In the genomic region with DNA sequence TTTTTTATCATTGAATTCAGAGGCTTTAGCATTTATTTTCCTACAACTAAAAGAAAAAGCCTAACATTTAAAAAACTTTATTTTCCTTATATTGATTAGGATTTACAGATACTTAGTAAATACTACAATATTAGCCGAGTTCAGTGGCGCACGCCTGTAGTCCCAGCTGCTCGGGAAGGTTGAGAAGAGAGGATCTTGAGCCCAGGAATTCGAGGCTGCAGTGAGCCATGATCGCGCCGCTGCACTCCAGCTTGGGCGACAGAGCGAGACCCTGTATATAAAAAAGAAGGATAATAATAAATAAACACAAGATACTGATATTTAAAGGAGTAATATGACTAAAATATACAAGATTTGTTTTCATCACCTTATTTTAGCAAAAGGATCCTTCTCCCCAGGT, we compare ENCODE assay signal across 8 cellular contexts. TPM values are rescaled to one million over a fixed set of nuclear protein-coding genes. Genes with fewer than 3 reads are reported as not detected.
DNase-seq lines count a peak whose midpoint lies in the region; ATAC-seq and TF ChIP-seq lines count a peak whose summit lies in the region.

No MANE protein-coding gene starts in this region.

- H3K4me1 ChIP-seq in HUES6 (ENCODE audit: control insufficient read depth, insufficient read depth, low read length) (no peaks in the 10 kb centered on the region), mucosa of rectum (ENCODE audit: control insufficient read depth in 2 of 2, insufficient read depth in 2 of 2, low read length in 2 of 2) (peaks cover 0 to 3% of the 10 kb centered on the region in 2 donors)

- TF ChIP-seq CTCF in AG04449 (IDR thresholded peaks at IDR 0.05; ENCODE audit: insufficient read depth, low read length, missing control alignments): no peak
- no peak for TF ChIP-seq CTCF in cardiac fibroblast (IDR thresholded peaks at IDR 0.05; ENCODE audit: low read depth, low read length)

- no peaks in the 10 kb centered on the region for H3K27me3 ChIP-seq in HUES6 (ENCODE audit: control insufficient read depth, insufficient read depth, low read length)
- H3K27me3 ChIP-seq in mucosa of rectum (ENCODE audit: control insufficient read depth in 2 of 2, insufficient read depth in 2 of 2, low read length in 2 of 2): peaks cover 0 to 2% of the 10 kb centered on the region in 2 donors

- H3K9me3 ChIP-seq in HUES6 (ENCODE audit: control insufficient read depth, insufficient read depth, low read depth, low read length): peaks cover 6% of the 10 kb centered on the region; the same call in 1 of the 2 replicates
- no peaks in the 10 kb centered on the region for H3K9me3 ChIP-seq in mucosa of rectum (ENCODE audit: control insufficient read depth in 2 of 2, low read length in 2 of 2)

- H3K27ac ChIP-seq in HUES6 (ENCODE audit: low read depth, low read length) (peak overlapping the region; percentile 54; the same call in 1 of the 2 replicates), mucosa of rectum (ENCODE audit: low read depth in 2 of 2, low read length in 2 of 2) (peak overlapping the region in 1 of 2 donors; percentile 47)

- peaks cover 27% of the 10 kb centered on the region for H3K36me3 ChIP-seq in HUES6 (ENCODE audit: control insufficient read depth, insufficient read depth, low read length)
- H3K36me3 ChIP-seq in mucosa of rectum (ENCODE audit: control insufficient read depth in 2 of 2, insufficient read depth in 2 of 2, low read length in 2 of 2): no peaks in the 10 kb centered on the region

- H3K9ac ChIP-seq in HUES6 (ENCODE audit: low read length) (peak overlapping the region; percentile 47), mucosa of rectum (ENCODE audit: low read depth in 1 of 2, low read length in 2 of 2) (peak overlapping the region; percentile 15 to 38)

- DNase-seq in AG04449 (ENCODE audit: low read depth, low spot score) (no peak), cardiac fibroblast (ENCODE audit: low read depth in 2 of 2) (peak in 1 of 2 donors; percentile 6), mucosa of gallbladder (ENCODE audit: low spot score) (no peak), occipital lobe (lab: John Stamatoyannopoulos, UW) (no peak), HPDE6-E6E7 (ENCODE audit: extremely low spot score) (no peak)

- peak overlapping the region; percentile 46 for H3K4me3 ChIP-seq in AG04449 (ENCODE audit: low read depth, low read length)
- peak overlapping the region; percentile 64 for H3K4me3 ChIP-seq in HUES6 (ENCODE audit: low read depth, low read length)
- H3K4me3 ChIP-seq in cardiac fibroblast (replicated peaks in 1 of 2; ENCODE audit: low read depth in 2 of 2, low read length in 2 of 2): peak overlapping the region; percentile 26 to 33
- peak overlapping the region; percentile 58 to 67 for H3K4me3 ChIP-seq in mucosa of rectum (ENCODE audit: low read length in 2 of 2)

- ATAC-seq in HG03469 (IDR thresholded peaks at IDR 0.05; ENCODE audit: unreplicated experiment): no peak

- CTCF ChIA-PET in AG04449 (lab: Yijun Ruan, JAX): no interaction called here

- POLR2A ChIA-PET in AG04449 (lab: Yijun Ruan, JAX): interaction anchor here (0.7 to 1.2 kb wide), 7 partner anchors 13 to 280 kb away, joined by 3 to 10 read pairs (median 3); partner anchors contain the start of genes RNF113A and RPL39

RNA-seq across cellular contexts. Expression of gene UPF3B, which starts 0.7 kb away (rescaled TPM):
- total RNA-seq in mucosa of gallbladder (7.3 TPM), occipital lobe (3.0 TPM)

RNA-seq across cellular contexts. Expression of gene RNF113A, which starts 18.1 kb away (rescaled TPM):
- total RNA-seq in mucosa of gallbladder (14.0 TPM), occipital lobe (13.7 TPM)

RNA-seq across cellular contexts. Expression of gene NDUFA1, which starts 18.2 kb away (rescaled TPM):
- total RNA-seq in mucosa of gallbladder (114 TPM), occipital lobe (28.1 TPM)

RNA-seq across cellular contexts. Expression of gene AKAP14, which starts 42.2 kb away (rescaled TPM):
- total RNA-seq in mucosa of gallbladder: not detected
- 1.4 TPM for total RNA-seq in occipital lobe
